Comparison of ENCODE assay signal across 8 cellular contexts in genomic region chr10:35195361-35196306, GRCh38.
A peak's percentile ranks its signal among the peaks of the same experiment; 100 is the strongest.
DNase-seq lines count a peak whose midpoint lies in the region; ATAC-seq and TF ChIP-seq lines count a peak whose summit lies in the region.

No MANE protein-coding gene starts in this region.

- CTCF ChIA-PET in CD4-positive, alpha-beta memory T cell (lab: Charles Lee; ENCODE audit: partially characterized antibody), result interaction anchor here (0.6 to 7.3 kb wide), 36 partner anchors 9 to 557 kb away, joined by 3 to 242 read pairs (median 4); partner anchors contain the start of gene CREM

- no peak overlapping the region for H3K9ac ChIP-seq in endodermal cell (ENCODE audit: extremely low read depth, low read length, poor library complexity, severe bottlenecking)

- peak overlapping the region; percentile 57 to 73 for H3K4me3 ChIP-seq in CD4-positive, alpha-beta memory T cell (ENCODE audit: low read length in 2 of 2)
- peak overlapping the region; percentile 72 for H3K4me3 ChIP-seq in endodermal cell (ENCODE audit: low read length)
- H3K4me3 ChIP-seq in mesodermal cell (ENCODE audit: extremely low read depth, insufficient read depth, low read length, poor library complexity, severe bottlenecking), result peak overlapping the region; percentile 36

- intact Hi-C loops in CD4-positive, alpha-beta memory T cell (cut with micrococcal nuclease), result loop anchor here (1.0 to 2.0 kb wide), 7 partner anchors 13 to 141 kb away; partner anchors contain the start of genes CCNY and CUL2

- H3K4me1 ChIP-seq in CD4-positive, alpha-beta memory T cell (ENCODE audit: insufficient read depth, low read length), result peaks cover 25% of the 10 kb centered on the region
- H3K4me1 ChIP-seq in endodermal cell (ENCODE audit: control insufficient read depth, insufficient read depth, low read length), result no peaks in the 10 kb centered on the region
- H3K4me1 ChIP-seq in mesodermal cell (ENCODE audit: control insufficient read depth, insufficient read depth, low read length, poor library complexity, severe bottlenecking), result peaks cover 30% of the 10 kb centered on the region

- H3K27ac ChIP-seq in CD4-positive, alpha-beta memory T cell (ENCODE audit: low read depth, low read length), result peak overlapping the region; percentile 93
- H3K27ac ChIP-seq in endodermal cell (ENCODE audit: low read depth, low read length) (peak overlapping the region; percentile 93), mesodermal cell (ENCODE audit: low read depth, low read length, severe bottlenecking) (peak overlapping the region; percentile 99)

- no peaks in the 10 kb centered on the region for H3K27me3 Mint-ChIP-seq in CD4-positive, alpha-beta memory T cell
- H3K27me3 Mint-ChIP-seq in endodermal cell (ENCODE audit: insufficient read depth), result no peaks in the 10 kb centered on the region

- 13 to 16% methylated on average over 9 to 14 of the region's 15 CpGs for WGBS in endodermal cell (ENCODE audit: insufficient coverage in 1 of 2, insufficient read length in 1 of 2), 2 experiments
- 0 to 4% methylated on average over 6 to 7 of the region's 15 CpGs for WGBS in mesodermal cell (ENCODE audit: insufficient coverage in 2 of 2), 2 experiments

- H3K4me3 Mint-ChIP-seq in CD4-positive, alpha-beta memory T cell, result peak overlapping the region; percentile 75 to 91 (median 89)
- peak overlapping the region; percentile 52 for H3K4me3 Mint-ChIP-seq in endodermal cell

- H3K36me3 Mint-ChIP-seq in CD4-positive, alpha-beta memory T cell, result peaks cover 9 to 15% of the 10 kb centered on the region in 2 donors
- H3K36me3 Mint-ChIP-seq in endodermal cell (ENCODE audit: low read depth), result peaks cover 8% of the 10 kb centered on the region

- TF ChIP-seq CTCF in endodermal cell (conservative IDR thresholded peaks at IDR 0.05), result peak; percentile 89

- peak; percentile 94 for ATAC-seq in GM19372 (IDR thresholded peaks at IDR 0.05; ENCODE audit: low read depth, unreplicated experiment)
- ATAC-seq in HG03558 (IDR thresholded peaks at IDR 0.05; ENCODE audit: extremely low read depth, unreplicated experiment), result peak; percentile 94

- H3K27ac Mint-ChIP-seq in CD4-positive, alpha-beta memory T cell, result peak overlapping the region; percentile 91 to 100 (median 99)
- peak overlapping the region; percentile 86 for H3K27ac Mint-ChIP-seq in endodermal cell

- H3K9me3 Mint-ChIP-seq in CD4-positive, alpha-beta memory T cell, result peaks cover 0 to 5% (median 0%) of the 10 kb centered on the region in 8 donors
- no peaks in the 10 kb centered on the region for H3K9me3 Mint-ChIP-seq in endodermal cell

- POLR2A ChIA-PET in CD4-positive, alpha-beta memory T cell (lab: Charles Lee; ENCODE audit: partially characterized antibody), result interaction anchor here (0.7 to 3.8 kb wide), 28 partner anchors 9 to 449 kb away, joined by 3 to 248 read pairs (median 4); partner anchors contain the start of genes CREM and CUL2

- no peaks in the 10 kb centered on the region for H3K36me3 ChIP-seq in CD4-positive, alpha-beta memory T cell (ENCODE audit: insufficient read depth, low read length)
- H3K36me3 ChIP-seq in endodermal cell (ENCODE audit: control insufficient read depth, insufficient read depth, low read length) (no peaks in the 10 kb centered on the region), mesodermal cell (ENCODE audit: control insufficient read depth, insufficient read depth, low read length) (peaks cover 8% of the 10 kb centered on the region)

- DNase-seq in CD4-positive, alpha-beta memory T cell, result peak; percentile 88 to 97 (median 94)
- DNase-seq in NK-92 (lab: John Stamatoyannopoulos, UW; ENCODE audit: unreplicated experiment) (peak; percentile 44), endodermal cell (peak; percentile 77)
- peak; percentile 78 for DNase-seq in activated CD8-positive, alpha-beta memory T cell treated with anti-CD3 and anti-CD28 coated beads for 24 hours
- DNase-seq in stimulated activated CD8-positive, alpha-beta memory T cell treated with anti-CD3 and anti-CD28 coated beads, Interleukin-2, amount 100 ng/mL, for 48 hours (ENCODE audit: low read depth in 2 of 2), result peak; percentile 39 to 65

- no peaks in the 10 kb centered on the region for H3K27me3 ChIP-seq in CD4-positive, alpha-beta memory T cell (ENCODE audit: insufficient read depth, low read length)
- no peaks in the 10 kb centered on the region for H3K27me3 ChIP-seq in endodermal cell (ENCODE audit: control insufficient read depth, insufficient read depth, low read length, poor library complexity, severe bottlenecking)

- H3K4me1 Mint-ChIP-seq in CD4-positive, alpha-beta memory T cell, result peaks cover 16 to 25% (median 17%) of the 10 kb centered on the region in 4 donors
- peaks cover 22% of the 10 kb centered on the region for H3K4me1 Mint-ChIP-seq in endodermal cell

- no peaks in the 10 kb centered on the region for H3K9me3 ChIP-seq in CD4-positive, alpha-beta memory T cell (ENCODE audit: control insufficient read depth in 1 of 2, low read length in 2 of 2)
- H3K9me3 ChIP-seq in endodermal cell (ENCODE audit: control insufficient read depth, low read length) (peaks cover 7% of the 10 kb centered on the region), mesodermal cell (ENCODE audit: control insufficient read depth, low read length) (peaks cover 4% of the 10 kb centered on the region)

Comparison
In these comparisons a context has a peak if more than half of its experiments do, and no peak if none do; other contexts are left out.
1. Peak in every context shown above with its lines: DNase-seq, ATAC-seq, H3K4me3 ChIP-seq and H3K27ac ChIP-seq.
2. DNase-seq: peak in every context shown above with its lines; median percentile 94 in CD4-positive, alpha-beta memory T cell; 78 in activated CD8-positive, alpha-beta memory T cell treated with anti-CD3 and anti-CD28 coated beads for 24 hours; 77 in endodermal cell; 52 in stimulated activated CD8-positive, alpha-beta memory T cell treated with anti-CD3 and anti-CD28 coated beads, Interleukin-2, amount 100 ng/mL, for 48 hours; 44 in NK-92.